Comparison of ENCODE assay signal across 23 cellular contexts in the genomic region with DNA sequence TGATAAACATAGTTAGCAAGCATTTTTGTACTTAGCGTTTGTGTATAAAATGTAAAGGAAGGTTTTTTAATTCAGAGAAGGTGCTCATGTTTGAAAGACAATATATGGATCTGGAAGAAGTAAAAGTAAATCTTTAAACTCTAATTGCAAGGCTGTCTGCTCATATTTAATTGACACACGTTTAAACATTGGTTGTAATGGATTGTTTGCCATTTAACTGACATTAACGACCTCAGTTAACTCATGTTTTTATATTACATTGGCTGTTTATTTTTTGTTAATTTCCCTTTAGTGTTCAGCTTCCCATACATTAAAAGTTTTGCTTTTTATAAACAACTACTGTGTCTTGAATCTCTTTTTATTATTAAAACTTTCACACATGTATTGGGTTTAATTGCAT.
"Had no signal": no experiment of that assay in that cellular context is flagged by ENCODE, and none has a peak within 500 bp of the region (broad histone marks: within the 10 kb centered on the region; RNA-seq: fewer than 3 reads in every experiment).

No MANE protein-coding gene starts in this region.

- DNase-seq: activated CD4-positive, alpha-beta T cell treated with anti-CD3 and anti-CD28 coated beads for 4 hours; activated CD8-positive, alpha-beta memory T cell treated with anti-CD3 and anti-CD28 coated beads, Interleukin-2, amount 50 U/mL, for 4 hours; activated CD8-positive, alpha-beta T cell treated with anti-CD3 and anti-CD28 coated beads for 36 hours; activated gamma-delta T cell treated with Interleukin-2 at 50 U/mL for 16 hours; activated naive CD4-positive, alpha-beta T cell treated with anti-CD3 and anti-CD28 coated beads, Interleukin-2, amount 10 ng/mL, durations not matched to agents 7 days and 5 days; activated naive CD8-positive, alpha-beta T cell treated with anti-CD3 and anti-CD28 coated beads for 36 hours; activated T-cell treated with anti-CD3 and anti-CD28 coated beads, Interleukin-2, amount 50 U/mL, for 72 hours; anterior cingulate cortex; cerebellar nuclear complex; KBM-7; NCI-H1048; NCI-H1694 treated with DMSO at 0.1 percent for 48 hours; NCI-H2029 treated with DMSO at 0.1 percent for 48 hours; NCI-H345; NCI-H510A; NK-92 treated with Interleukin-12 subunit alpha and Interleukin-12 subunit beta, amount 100 ng/mL, for 24 hours; PC-3; SHP77; T-helper 9 cell had no signal

- H3K36me3 ChIP-seq: SJSA1 had no signal

- H3K27ac ChIP-seq: SJSA1 had no signal

- H3K4me3 ChIP-seq: SJSA1 had no signal

- H3K9me3 ChIP-seq: SJSA1 had no signal

- ATAC-seq: activated CD4-positive, CD25-positive, alpha-beta regulatory T cell treated with anti-CD3 and anti-CD28 coated beads, Interleukin-2, amount 50 U/mL, for 24 hours; activated T-cell treated with anti-CD3 and anti-CD28 coated beads, Interleukin-2, amount 50 U/mL, for 72 hours; PC-3 had no signal

- FAIRE-seq: RCC 7860, TTC549 had no signal

- H3K27me3 ChIP-seq: SJSA1 had no signal
